Comparison of ENCODE assay signal across 9 cellular contexts in genomic region chr1:97849350-97850339, GRCh38.
DNase-seq lines count a peak whose midpoint lies in the region; ATAC-seq and TF ChIP-seq lines count a peak whose summit lies in the region.
"Had no signal": no experiment of that assay in that cellular context is flagged by ENCODE, and none has a peak within 500 bp of the region (broad histone marks: within the 10 kb centered on the region; RNA-seq: fewer than 3 reads in every experiment).

No MANE protein-coding gene starts in this region.

- no peak for TF ChIP-seq POLR2A in upper lobe of left lung (IDR thresholded peaks at IDR 0.05)

- H2AFZ ChIP-seq in PC-9: no peak overlapping the region

- peaks cover 17% of the 10 kb centered on the region for H3K4me1 ChIP-seq in PC-9 (replicated peaks; ENCODE audit: insufficient read depth)
- peaks cover 10 to 25% (median 15%) of the 10 kb centered on the region in 4 donors for H3K4me1 ChIP-seq in upper lobe of left lung
- H3K4me1 ChIP-seq in BE2C: peaks cover 6% of the 10 kb centered on the region

- intact Hi-C loops in PC-9 (cut with micrococcal nuclease; ENCODE audit: unreplicated experiment): no loop called here

- peaks cover 44% of the 10 kb centered on the region for H3K4me1 Mint-ChIP-seq in HFFc6 (ENCODE audit: low read depth)

- ATAC-seq in upper lobe of left lung (ENCODE audit: low FRiP score in 2 of 2) (peak in 1 of 2 donors; percentile 87), HG02763 (IDR thresholded peaks at IDR 0.05; ENCODE audit: unreplicated experiment) (no peak)

- CTCF ChIA-PET in PC-9 (lab: Charles Lee): no interaction called here

- no peaks in the 10 kb centered on the region for H3K36me3 ChIP-seq in PC-9 (ENCODE audit: low read depth)
- peaks cover 0 to 6% (median 3%) of the 10 kb centered on the region in 4 donors for H3K36me3 ChIP-seq in upper lobe of left lung
- H3K36me3 ChIP-seq in BE2C: peaks cover 12% of the 10 kb centered on the region

- H3F3A ChIP-seq in PC-9 (ENCODE audit: insufficient read depth, low read depth): peaks cover 15% of the 10 kb centered on the region

- H4K20me1 ChIP-seq in PC-9 (ENCODE audit: insufficient read depth): no peaks in the 10 kb centered on the region

- TF ChIP-seq EP300 in upper lobe of left lung (IDR thresholded peaks at IDR 0.05): no peak

- H3K27me3 ChIP-seq in PC-9 (ENCODE audit: insufficient read depth, low read depth): no peaks in the 10 kb centered on the region
- H3K27me3 ChIP-seq in upper lobe of left lung: no peaks in the 10 kb centered on the region
- H3K27me3 ChIP-seq in BE2C: no peaks in the 10 kb centered on the region

- no peaks in the 10 kb centered on the region for H3K9me2 ChIP-seq in PC-9 (ENCODE audit: insufficient read depth)

- H3K4me3 Mint-ChIP-seq in HFFc6: peak overlapping the region; percentile 61
- H3K4me3 Mint-ChIP-seq: T-helper 1 cell treated with Interleukin-12 subunit alpha and Interleukin-12 subunit beta and Interleukin-4 antibody, amounts not matched to agents 30 μg/mL and 1 μg/mL, for 36 hours had no signal

- H3K27ac Mint-ChIP-seq in HFFc6: peak overlapping the region; percentile 77
- H3K27ac Mint-ChIP-seq: T-helper 1 cell treated with Interleukin-12 subunit alpha and Interleukin-12 subunit beta and Interleukin-4 antibody, amounts not matched to agents 30 μg/mL and 1 μg/mL, for 36 hours had no signal

- WGBS in upper lobe of left lung, 2 donors: 17 to 24% methylated on average over 4 of the region's 4 CpGs

- H3K9me3 Mint-ChIP-seq in HFFc6: no peaks in the 10 kb centered on the region
- H3K9me3 Mint-ChIP-seq: T-helper 1 cell treated with Interleukin-12 subunit alpha and Interleukin-12 subunit beta and Interleukin-4 antibody, amounts not matched to agents 30 μg/mL and 1 μg/mL, for 36 hours had no signal

- DNase-seq in GM10266 (ENCODE audit: extremely low spot score) (peak; percentile 8), HFFc6 (peak; percentile 81), PC-9 (peak in 1 of 2 experiments; percentile 79), fibroblast of the conjunctiva (ENCODE audit: low read depth) (peak; percentile 51), upper lobe of left lung (no peak), midbrain (lab: John Stamatoyannopoulos, UW) (no peak), BE2C (no peak)

- H3K27me3 Mint-ChIP-seq in HFFc6 (ENCODE audit: insufficient read depth): no peaks in the 10 kb centered on the region; the same call in 1 of the 2 replicates

- H3K4me3 ChIP-seq in PC-9: peak overlapping the region; percentile 1; the same call in 1 of the 2 replicates
- H3K4me3 ChIP-seq in upper lobe of left lung: no peak overlapping the region
- H3K4me3 ChIP-seq in BE2C (ENCODE audit: low read depth, low read length): no peak overlapping the region

- no peaks in the 10 kb centered on the region for H3K79me2 ChIP-seq in PC-9 (ENCODE audit: low read depth)

- H3K9me3 ChIP-seq in PC-9 (ENCODE audit: insufficient read depth, low read depth) (peaks cover 7% of the 10 kb centered on the region; the same call in 1 of the 2 replicates), upper lobe of left lung (peaks cover 0 to 6% (median 0%) of the 10 kb centered on the region in 4 donors), BE2C (no peaks in the 10 kb centered on the region)

- BruUV-seq in PC-9 (replicated peaks; lab: Mats Ljungman, UMichigan): no TSS peak

- H3K27ac ChIP-seq in PC-9: peak overlapping the region; percentile 36
- peak overlapping the region; percentile 1 to 53 (median 46) for H3K27ac ChIP-seq in upper lobe of left lung

- H3K36me3 Mint-ChIP-seq in HFFc6 (ENCODE audit: low read depth): peaks cover 14% of the 10 kb centered on the region

- TF ChIP-seq CTCF in GM10266 (IDR thresholded peaks at IDR 0.05; ENCODE audit: control insufficient read depth, insufficient read depth, low read depth, missing control alignments) (no peak), HFFc6 (IDR thresholded peaks at IDR 0.05) (no peak), PC-9 (conservative IDR thresholded peaks at IDR 0.05) (no peak), upper lobe of left lung (IDR thresholded peaks at IDR 0.05) (no peak), BE2C (IDR thresholded peaks at IDR 0.05; ENCODE audit: low read depth, low read length) (no peak)

- POLR2A ChIA-PET in PC-9 (lab: Charles Lee; ENCODE audit: unreplicated experiment): interaction anchor here (0.6 to 1.0 kb wide), 7 partner anchors 12 to 606 kb away, joined by 3 to 9 read pairs (median 5); partner anchors contain the start of gene DPYD

- H3K4me2 ChIP-seq in PC-9: peak overlapping the region; percentile 50

Comparison
In these comparisons a context has a peak if more than half of its experiments do, and no peak if none do; other contexts are left out.
1. DNase-seq: peak in GM10266 (single experiment), HFFc6 (single experiment) and fibroblast of the conjunctiva (single experiment); none in upper lobe of left lung (0 of 2), midbrain (single experiment) and BE2C (single experiment).